8 cellular contexts compared by ENCODE assay signal in the genomic region with DNA sequence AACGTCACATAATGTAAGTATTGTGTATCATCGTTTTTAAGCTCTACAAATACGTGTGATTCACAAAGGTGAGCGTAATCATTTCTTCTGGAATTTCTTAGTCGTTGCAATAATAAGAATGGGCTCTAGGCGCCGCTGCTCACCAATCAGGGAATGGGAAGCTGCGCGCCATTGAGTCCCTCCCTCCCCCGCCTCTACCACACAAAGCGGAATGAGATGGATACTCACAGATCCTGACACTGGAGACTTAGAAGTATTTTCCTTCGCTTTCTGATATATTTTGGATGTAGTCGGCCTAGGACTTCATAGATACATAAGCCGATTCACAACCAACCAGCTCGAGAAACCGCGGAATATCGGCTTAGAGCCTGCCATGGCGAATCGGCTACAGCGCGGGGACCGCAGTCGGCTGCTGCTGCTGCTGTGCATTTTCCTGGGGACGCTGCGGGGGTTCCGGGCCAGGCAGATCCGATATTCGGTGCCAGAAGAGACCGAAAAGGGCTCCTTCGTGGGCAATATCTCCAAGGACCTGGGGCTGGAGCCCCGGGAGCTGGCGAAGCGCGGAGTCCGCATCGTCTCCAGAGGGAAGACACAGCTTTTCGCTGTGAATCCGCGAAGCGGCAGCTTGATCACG. TPM values are rescaled to one million over a fixed set of nuclear protein-coding genes. Genes with fewer than 3 reads are reported as not detected.
A peak's percentile ranks its signal among the peaks of the same experiment; 100 is the strongest.
DNase-seq lines count a peak whose midpoint lies in the region; ATAC-seq and TF ChIP-seq lines count a peak whose summit lies in the region.

A gene (plus strand): TSS at position 197 of the 634 bp plus-strand sequence. CDS start 177 bp downstream, at position 374.

- no peak within 1 kb of the TSS for H3K27ac ChIP-seq in prostate gland

- peak within 1 kb of the TSS; percentile 56 for H3K4me3 ChIP-seq in GM08714 (ENCODE audit: low read length)
- H3K4me3 ChIP-seq in fibroblast of pulmonary artery (replicated peaks; ENCODE audit: low read depth, low read length): peak within 1 kb of the TSS; percentile 55
- no peak within 1 kb of the TSS for H3K4me3 ChIP-seq in prostate gland

- peak within 1 kb of the TSS; percentile 66 for H3K4me3 Mint-ChIP-seq in activated CD4-positive, alpha-beta T cell treated with anti-CD3 and anti-CD28 coated beads, Interleukin-2, amount 10 ng/mL, durations not matched to agents 7 days and 5 days

- no peaks in the 10 kb centered on the region for H3K27me3 ChIP-seq in prostate gland (replicated peaks; ENCODE audit: insufficient read depth)

- WGBS in prostate gland: 10% methylated on average over 42 of the region's 42 CpGs

- peak; percentile 38 for DNase-seq in activated CD4-positive, alpha-beta T cell treated with anti-CD3 and anti-CD28 coated beads, Interleukin-2, amount 10 ng/mL, durations not matched to agents 7 days and 5 days
- DNase-seq in fibroblast of pulmonary artery (ENCODE audit: low read depth) (peak; percentile 82), prostate gland (ENCODE audit: low spot score) (no peak), left colon (no peak)

- no peaks in the 10 kb centered on the region for H3K4me1 ChIP-seq in prostate gland (replicated peaks)

- TF ChIP-seq CTCF in fibroblast of pulmonary artery (IDR thresholded peaks at IDR 0.05; ENCODE audit: low read length, missing control alignments): peak; percentile 64
- peak in 3 of 4 experiments; percentile 25 to 49 (median 43) for TF ChIP-seq CTCF in prostate gland (IDR thresholded peaks at IDR 0.05)

- no peaks in the 10 kb centered on the region for H3K9me3 ChIP-seq in prostate gland

- peak within 1 kb of the TSS; percentile 73 for H3K27ac Mint-ChIP-seq in activated CD4-positive, alpha-beta T cell treated with anti-CD3 and anti-CD28 coated beads, Interleukin-2, amount 10 ng/mL, durations not matched to agents 7 days and 5 days

- peaks cover 24% of the 10 kb centered on the region for H3K9me3 Mint-ChIP-seq in activated CD4-positive, alpha-beta T cell treated with anti-CD3 and anti-CD28 coated beads, Interleukin-2, amount 10 ng/mL, durations not matched to agents 7 days and 5 days

- intact Hi-C loops in prostate gland (cut with DNase I) (no loop called here), left colon (cut with DNase I, micrococcal nuclease) (no loop called here)

- H3K36me3 Mint-ChIP-seq in activated CD4-positive, alpha-beta T cell treated with anti-CD3 and anti-CD28 coated beads, Interleukin-2, amount 10 ng/mL, durations not matched to agents 7 days and 5 days (ENCODE audit: low read depth): peaks cover 10% of the 10 kb centered on the region

- TF ChIP-seq POLR2A in prostate gland (IDR thresholded peaks at IDR 0.05): no peak

- peaks cover 67% of the 10 kb centered on the region for H3K27me3 Mint-ChIP-seq in activated CD4-positive, alpha-beta T cell treated with anti-CD3 and anti-CD28 coated beads, Interleukin-2, amount 10 ng/mL, durations not matched to agents 7 days and 5 days

- CTCF ChIA-PET in activated CD4-positive, alpha-beta T cell treated with anti-CD3 and anti-CD28 coated beads, Interleukin-2, amount 10 ng/mL, durations not matched to agents 7 days and 5 days (lab: Charles Lee): interaction anchor here (0.6 to 2.8 kb wide), 23 partner anchors 8 to 239 kb away, joined by 3 to 22 read pairs (median 4); a partner anchor contains a TSS

- H3K4me1 Mint-ChIP-seq in activated CD4-positive, alpha-beta T cell treated with anti-CD3 and anti-CD28 coated beads, Interleukin-2, amount 10 ng/mL, durations not matched to agents 7 days and 5 days: peaks cover 8% of the 10 kb centered on the region

- no peaks in the 10 kb centered on the region for H3K36me3 ChIP-seq in prostate gland

- POLR2A ChIA-PET in activated CD4-positive, alpha-beta T cell treated with anti-CD3 and anti-CD28 coated beads, Interleukin-2, amount 10 ng/mL, durations not matched to agents 7 days and 5 days (lab: Charles Lee): no interaction called here

- ATAC-seq in HG03064 (IDR thresholded peaks at IDR 0.05; ENCODE audit: low read depth, unreplicated experiment): peak; percentile 52
- no peak for ATAC-seq in GM18867 (IDR thresholded peaks at IDR 0.05; ENCODE audit: unreplicated experiment)
- ATAC-seq in HG02763 (IDR thresholded peaks at IDR 0.05; ENCODE audit: unreplicated experiment): no peak
- no peak for ATAC-seq in left colon

RNA-seq across cellular contexts. Expression of the gene that starts here (rescaled TPM):
- total RNA-seq in activated CD4-positive, alpha-beta T cell treated with anti-CD3 and anti-CD28 coated beads, Interleukin-2, amount 10 ng/mL, durations not matched to agents 7 days and 5 days: not detected
- total RNA-seq in prostate gland (1 to 10 TPM; 2.9 to 3.4 TPM), left colon (1 to 10 TPM; 1.3 to 2.2 TPM)

Comparison
In these comparisons a context has a peak if more than half of its experiments do, and no peak if none do; other contexts are left out.
1. Peak in DNase-seq in activated CD4-positive, alpha-beta T cell treated with anti-CD3 and anti-CD28 coated beads, Interleukin-2, amount 10 ng/mL, durations not matched to agents 7 days and 5 days; RNA of the gene not detected or under 1 TPM.
2. H3K4me3 ChIP-seq: peak in GM08714 (single experiment) and fibroblast of pulmonary artery (single experiment); none in prostate gland (0 of 2).